In genomic region chr15:28738590-28739292, GRCh38 we compare ENCODE assay signal across 8 cellular contexts. TPM values are rescaled to one million over a fixed set of nuclear protein-coding genes. Genes with fewer than 3 reads are reported as not detected.
DNase-seq lines count a peak whose midpoint lies in the region; ATAC-seq and TF ChIP-seq lines count a peak whose summit lies in the region.
"Not testable (repeated sequence)": the region's sequence is repeated elsewhere in the genome, so short reads cannot be mapped to it uniquely, and the experiment has no call there.
"Had no signal": no experiment of that assay in that cellular context is flagged by ENCODE, and none has a peak within 500 bp of the region (broad histone marks: within the 10 kb centered on the region; RNA-seq: fewer than 3 reads in every experiment).

No MANE protein-coding gene starts in this region.

- peak; percentile 37 for ATAC-seq in GM18861 (IDR thresholded peaks at IDR 0.05; ENCODE audit: unreplicated experiment)
- ATAC-seq in HG02642 (IDR thresholded peaks at IDR 0.05; ENCODE audit: poor library complexity, unreplicated experiment) = peak; percentile 64

- not testable (repeated sequence) for H3K36me3 ChIP-seq in left ventricle myocardium inferior, prostate gland

- H3K4me1 Mint-ChIP-seq in activated CD4-positive, alpha-beta T cell treated with anti-CD3 and anti-CD28 coated beads, Interleukin-2, amount 10 ng/mL, durations not matched to agents 24 days and 14 days = not testable (repeated sequence)
- H3K4me1 Mint-ChIP-seq in brain = peaks cover 19% of the 10 kb centered on the region

- intact Hi-C loops in activated CD4-positive, alpha-beta T cell treated with anti-CD3 and anti-CD28 coated beads, Interleukin-2, amount 10 ng/mL, durations not matched to agents 24 days and 14 days (cut with micrococcal nuclease); left ventricle myocardium inferior (cut with micrococcal nuclease); prostate gland (cut with DNase I): not testable (repeated sequence)

- DNase-seq in LNCaP clone FGC (ENCODE audit: low read depth); left ventricle myocardium inferior; prostate gland (ENCODE audit: low spot score): not testable (repeated sequence)
- DNase-seq in activated CD4-positive, alpha-beta T cell treated with anti-CD3 and anti-CD28 coated beads, Interleukin-2, amount 10 ng/mL, durations not matched to agents 24 days and 14 days = peak; percentile 80

- H3K4me3 ChIP-seq in LNCaP clone FGC (ENCODE audit: low read depth, low read length) = peak overlapping the region; percentile 34
- H3K4me3 ChIP-seq in left ventricle myocardium inferior = peak overlapping the region; percentile 66
- H3K4me3 ChIP-seq in prostate gland = peak overlapping the region; percentile 8 to 26

- not testable (repeated sequence) for TF ChIP-seq POLR2A in prostate gland (IDR thresholded peaks at IDR 0.05)

- H3K27me3 ChIP-seq in left ventricle myocardium inferior (ENCODE audit: low read depth); prostate gland (replicated peaks; ENCODE audit: insufficient read depth): not testable (repeated sequence)

- 10% methylated on average over 8 of the region's 9 CpGs for WGBS in prostate gland

- TF ChIP-seq CTCF in LNCaP clone FGC (IDR thresholded peaks at IDR 0.05; ENCODE audit: control insufficient read depth, extremely low read depth, insufficient read depth); brain (conservative IDR thresholded peaks at IDR 0.05); left ventricle myocardium inferior (IDR thresholded peaks at IDR 0.05; ENCODE audit: borderline replicate concordance); prostate gland (IDR thresholded peaks at IDR 0.05): not testable (repeated sequence)

- H3K9me3 Mint-ChIP-seq in activated CD4-positive, alpha-beta T cell treated with anti-CD3 and anti-CD28 coated beads, Interleukin-2, amount 10 ng/mL, durations not matched to agents 24 days and 14 days; brain: not testable (repeated sequence)

- H3K36me3 Mint-ChIP-seq in activated CD4-positive, alpha-beta T cell treated with anti-CD3 and anti-CD28 coated beads, Interleukin-2, amount 10 ng/mL, durations not matched to agents 24 days and 14 days (ENCODE audit: low read depth); brain: not testable (repeated sequence)

- H3K4me3 Mint-ChIP-seq in activated CD4-positive, alpha-beta T cell treated with anti-CD3 and anti-CD28 coated beads, Interleukin-2, amount 10 ng/mL, durations not matched to agents 24 days and 14 days = peak overlapping the region; percentile 75
- peak overlapping the region; percentile 81 to 91 (median 82) for H3K4me3 Mint-ChIP-seq in brain

- H3K27me3 Mint-ChIP-seq in activated CD4-positive, alpha-beta T cell treated with anti-CD3 and anti-CD28 coated beads, Interleukin-2, amount 10 ng/mL, durations not matched to agents 24 days and 14 days = peaks cover 23% of the 10 kb centered on the region
- not testable (repeated sequence) for H3K27me3 Mint-ChIP-seq in brain

- peak overlapping the region; percentile 78 for H3K27ac ChIP-seq in left ventricle myocardium inferior (replicated peaks)
- peak overlapping the region; percentile 68 to 71 for H3K27ac ChIP-seq in prostate gland

- H3K9me3 ChIP-seq in left ventricle myocardium inferior (replicated peaks); prostate gland: not testable (repeated sequence)

- H3K4me1 ChIP-seq in left ventricle myocardium inferior; prostate gland (replicated peaks): not testable (repeated sequence)

- peak overlapping the region; percentile 94 for H3K27ac Mint-ChIP-seq in activated CD4-positive, alpha-beta T cell treated with anti-CD3 and anti-CD28 coated beads, Interleukin-2, amount 10 ng/mL, durations not matched to agents 24 days and 14 days
- H3K27ac Mint-ChIP-seq in brain = peak overlapping the region in 4 of 5 experiments; percentile 49 to 93 (median 80)

RNA-seq across cellular contexts. Expression of gene GOLGA8M, which starts 26.5 kb away (rescaled TPM):
- 0.54 TPM in 1 of 2 replicates, not detected in the other for total RNA-seq in activated CD4-positive, alpha-beta T cell treated with anti-CD3 and anti-CD28 coated beads, Interleukin-2, amount 10 ng/mL, durations not matched to agents 24 days and 14 days
- not detected for polyA plus RNA-seq in brain (ENCODE audit: insufficient read depth, low read depth, low replicate concordance)
- total RNA-seq in left ventricle myocardium inferior = 2.5 TPM
- total RNA-seq in prostate gland = 1 to 10 TPM in 1 of 2 donors, not detected in 1; 1.5 TPM
- total RNA-seq: NCI-H460 had no signal
